In genomic region chr12:10331642-10332239, GRCh38 we compare ENCODE assay signal across 8 cellular contexts. TPM values are rescaled to one million over a fixed set of nuclear protein-coding genes. Genes with fewer than 3 reads are reported as not detected.
A peak's percentile ranks its signal among the peaks of the same experiment; 100 is the strongest.
DNase-seq lines count a peak whose midpoint lies in the region; ATAC-seq and TF ChIP-seq lines count a peak whose summit lies in the region.

No MANE protein-coding gene starts in this region.

- H3K4me3 ChIP-seq in heart left ventricle (no peak overlapping the region), sigmoid colon (no peak overlapping the region)

- H3K4me3 Mint-ChIP-seq in activated T-cell treated with anti-CD3 and anti-CD28 coated beads, Interleukin-2, amount 50 U/mL, for 24 hours, result no peak overlapping the region
- no peak overlapping the region for H3K4me3 Mint-ChIP-seq in activated CD8-positive, alpha-beta T cell treated with anti-CD3 and anti-CD28 coated beads for 36 hours
- no peak overlapping the region for H3K4me3 Mint-ChIP-seq in activated CD4-positive, alpha-beta T cell treated with anti-CD3 and anti-CD28 coated beads, Interleukin-2, amount 10 ng/mL, durations not matched to agents 24 days and 14 days

- H3K36me3 ChIP-seq in heart left ventricle (no peaks in the 10 kb centered on the region), sigmoid colon (no peaks in the 10 kb centered on the region)

- peak overlapping the region; percentile 48 for H3K27ac Mint-ChIP-seq in activated T-cell treated with anti-CD3 and anti-CD28 coated beads, Interleukin-2, amount 50 U/mL, for 24 hours
- H3K27ac Mint-ChIP-seq in activated CD8-positive, alpha-beta T cell treated with anti-CD3 and anti-CD28 coated beads for 36 hours, result no peak overlapping the region
- H3K27ac Mint-ChIP-seq in activated CD4-positive, alpha-beta T cell treated with anti-CD3 and anti-CD28 coated beads, Interleukin-2, amount 10 ng/mL, durations not matched to agents 24 days and 14 days, result no peak overlapping the region

- no peak for DNase-seq in activated T-cell treated with anti-CD3 and anti-CD28 coated beads, Interleukin-2, amount 50 U/mL, for 24 hours
- no peak for DNase-seq in activated T-cell treated with anti-CD3 and anti-CD28 coated beads, Interleukin-2, amount 50 U/mL, for 48 hours
- peak; percentile 19 for DNase-seq in NCI-H1694 treated with DMSO at 0.1 percent for 48 hours (lab: John Stamatoyannopoulos, UW)
- no peak for DNase-seq in activated CD8-positive, alpha-beta T cell treated with anti-CD3 and anti-CD28 coated beads for 36 hours
- no peak for DNase-seq in heart left ventricle
- DNase-seq in sigmoid colon, result no peak
- DNase-seq in activated CD4-positive, alpha-beta T cell treated with anti-CD3 and anti-CD28 coated beads, Interleukin-2, amount 10 ng/mL, durations not matched to agents 24 days and 14 days, result no peak
- no peak for DNase-seq in stimulated activated CD4-positive, alpha-beta T cell treated with anti-CD3 and anti-CD28 coated beads, Interleukin-2, amount 100 ng/mL, for 48 hours

- TF ChIP-seq POLR2A in heart left ventricle (IDR thresholded peaks at IDR 0.05) (no peak), sigmoid colon (IDR thresholded peaks at IDR 0.05) (no peak)

- peaks cover 0 to 7% (median 0%) of the 10 kb centered on the region in 12 donors for H3K9me3 ChIP-seq in heart left ventricle
- peaks cover 0 to 2% (median 0%) of the 10 kb centered on the region in 4 donors for H3K9me3 ChIP-seq in sigmoid colon

- POLR2A ChIA-PET in activated CD8-positive, alpha-beta T cell treated with anti-CD3 and anti-CD28 coated beads for 36 hours (lab: Charles Lee), result interaction anchor here (0.8 kb wide), 1 partner anchor 81 kb away, joined by 3 read pairs; no protein-coding TSS in a partner anchor

- peaks cover 15% of the 10 kb centered on the region for H3K36me3 Mint-ChIP-seq in activated T-cell treated with anti-CD3 and anti-CD28 coated beads, Interleukin-2, amount 50 U/mL, for 24 hours (ENCODE audit: low read depth)
- H3K36me3 Mint-ChIP-seq in activated CD8-positive, alpha-beta T cell treated with anti-CD3 and anti-CD28 coated beads for 36 hours (ENCODE audit: low read depth), result peaks cover 18% of the 10 kb centered on the region
- H3K36me3 Mint-ChIP-seq in activated CD4-positive, alpha-beta T cell treated with anti-CD3 and anti-CD28 coated beads, Interleukin-2, amount 10 ng/mL, durations not matched to agents 24 days and 14 days (ENCODE audit: low read depth), result no peaks in the 10 kb centered on the region

- peaks cover 20% of the 10 kb centered on the region for H3K9me3 Mint-ChIP-seq in activated T-cell treated with anti-CD3 and anti-CD28 coated beads, Interleukin-2, amount 50 U/mL, for 24 hours
- peaks cover 21% of the 10 kb centered on the region for H3K9me3 Mint-ChIP-seq in activated CD8-positive, alpha-beta T cell treated with anti-CD3 and anti-CD28 coated beads for 36 hours
- H3K9me3 Mint-ChIP-seq in activated CD4-positive, alpha-beta T cell treated with anti-CD3 and anti-CD28 coated beads, Interleukin-2, amount 10 ng/mL, durations not matched to agents 24 days and 14 days, result no peaks in the 10 kb centered on the region

- H3K4me1 Mint-ChIP-seq in activated T-cell treated with anti-CD3 and anti-CD28 coated beads, Interleukin-2, amount 50 U/mL, for 24 hours (ENCODE audit: low read depth), result peaks cover 10% of the 10 kb centered on the region
- peaks cover 18% of the 10 kb centered on the region for H3K4me1 Mint-ChIP-seq in activated CD8-positive, alpha-beta T cell treated with anti-CD3 and anti-CD28 coated beads for 36 hours (ENCODE audit: low read depth)
- no peaks in the 10 kb centered on the region for H3K4me1 Mint-ChIP-seq in activated CD4-positive, alpha-beta T cell treated with anti-CD3 and anti-CD28 coated beads, Interleukin-2, amount 10 ng/mL, durations not matched to agents 24 days and 14 days

- peaks cover 5% of the 10 kb centered on the region for H3K27me3 Mint-ChIP-seq in activated T-cell treated with anti-CD3 and anti-CD28 coated beads, Interleukin-2, amount 50 U/mL, for 24 hours
- no peaks in the 10 kb centered on the region for H3K27me3 Mint-ChIP-seq in activated CD8-positive, alpha-beta T cell treated with anti-CD3 and anti-CD28 coated beads for 36 hours
- peaks cover 11% of the 10 kb centered on the region for H3K27me3 Mint-ChIP-seq in activated CD4-positive, alpha-beta T cell treated with anti-CD3 and anti-CD28 coated beads, Interleukin-2, amount 10 ng/mL, durations not matched to agents 24 days and 14 days

- peak; percentile 79 for TF ChIP-seq CTCF in activated CD8-positive, alpha-beta T cell treated with anti-CD3 and anti-CD28 coated beads for 36 hours (IDR thresholded peaks at IDR 0.05)
- TF ChIP-seq CTCF in heart left ventricle (IDR thresholded peaks at IDR 0.05) (peak; percentile 43 to 80 (median 64)), sigmoid colon (IDR thresholded peaks at IDR 0.05) (peak; percentile 48 to 64 (median 56))

- no peak overlapping the region for H3K27ac ChIP-seq in heart left ventricle
- no peak overlapping the region for H3K27ac ChIP-seq in sigmoid colon

- H3K27me3 ChIP-seq in heart left ventricle (no peaks in the 10 kb centered on the region), sigmoid colon (no peaks in the 10 kb centered on the region)

- WGBS in heart left ventricle, 4 donors, result 48 to 51% (median 49%) methylated on average over 2 of the region's 2 CpGs
- 41 to 47% methylated on average over 2 of the region's 2 CpGs for WGBS in sigmoid colon, 2 donors

- H3K4me1 ChIP-seq in heart left ventricle, result no peaks in the 10 kb centered on the region
- no peaks in the 10 kb centered on the region for H3K4me1 ChIP-seq in sigmoid colon

- CTCF ChIA-PET in activated CD8-positive, alpha-beta T cell treated with anti-CD3 and anti-CD28 coated beads for 36 hours (lab: Charles Lee), result interaction anchor here (1.4 to 1.9 kb wide), 2 partner anchors 32 to 96 kb away, joined by 3 to 16 read pairs; no protein-coding TSS in a partner anchor

- peak; percentile 82 for ATAC-seq in activated CD8-positive, alpha-beta T cell treated with anti-CD3 and anti-CD28 coated beads for 36 hours
- peak in 3 of 4 donors; percentile 70 to 75 (median 71) for ATAC-seq in heart left ventricle

- intact Hi-C loops in activated CD8-positive, alpha-beta T cell treated with anti-CD3 and anti-CD28 coated beads for 36 hours (cut with micrococcal nuclease), result loop anchor here (2.0 to 5.0 kb wide), 2 partner anchors 36 to 231 kb away; no protein-coding TSS in a partner anchor
- intact Hi-C loops in heart left ventricle (cut with DNase I) (loop anchor here (1.0 to 5.0 kb wide), 4 partner anchors 171 to 231 kb away; no protein-coding TSS in a partner anchor), sigmoid colon (cut with DNase I) (loop anchor here (1.0 kb wide), 1 partner anchor 231 kb away; no protein-coding TSS in a partner anchor)
- intact Hi-C loops in activated CD4-positive, alpha-beta T cell treated with anti-CD3 and anti-CD28 coated beads, Interleukin-2, amount 10 ng/mL, durations not matched to agents 24 days and 14 days (cut with micrococcal nuclease), result loop anchor here (2.0 kb wide), 1 partner anchor 231 kb away; no protein-coding TSS in a partner anchor

- no peak for TF ChIP-seq EP300 in sigmoid colon (IDR thresholded peaks at IDR 0.05)

RNA-seq across cellular contexts. Expression of gene KLRD1, which starts 24.1 kb away (rescaled TPM):
- 10 to 100 TPM in 1 of 2 experiments, 1 to 10 TPM in 1; 6.9 to 10.8 TPM for total RNA-seq in activated CD8-positive, alpha-beta T cell treated with anti-CD3 and anti-CD28 coated beads for 36 hours
- 1 to 10 TPM in 3 of 9 donors, under 1 TPM in 6; 0.25 to 7.4 (median 0.93) TPM for total RNA-seq in heart left ventricle
- polyA plus RNA-seq in heart left ventricle, result 1 to 10 TPM in 1 of 2 donors, under 1 TPM in 1; 0.25 to 1.1 TPM
- total RNA-seq in sigmoid colon, result 1 to 10 TPM in 2 of 4 donors, under 1 TPM in 2; 0.54 to 3.6 (median 1.2) TPM
- polyA plus RNA-seq in sigmoid colon, result 1 to 10 TPM in 1 of 3 donors, under 1 TPM in 1, not detected in 1; 0.60 to 2.5 TPM
- total RNA-seq in activated CD4-positive, alpha-beta T cell treated with anti-CD3 and anti-CD28 coated beads, Interleukin-2, amount 10 ng/mL, durations not matched to agents 24 days and 14 days, result 1.2 and 1.7 TPM in 2 replicates

RNA-seq across cellular contexts. Expression of gene KLRK1, which starts 58.1 kb away (rescaled TPM):
- 100 to 1,000 TPM; 111 to 112 TPM for total RNA-seq in activated CD8-positive, alpha-beta T cell treated with anti-CD3 and anti-CD28 coated beads for 36 hours
- total RNA-seq in heart left ventricle, result 1 to 10 TPM in 2 of 9 donors, under 1 TPM in 5, not detected in 2; 0.45 to 6.6 (median 0.49) TPM
- under 1 TPM; 0.28 to 0.69 TPM for polyA plus RNA-seq in heart left ventricle
- 1 to 10 TPM in 2 of 4 donors, under 1 TPM in 1, not detected in 1; 0.33 to 1.8 (median 1.7) TPM for total RNA-seq in sigmoid colon
- 10 to 100 TPM in 1 of 3 donors, 1 to 10 TPM in 1, not detected in 1; 2.4 to 16.0 TPM for polyA plus RNA-seq in sigmoid colon
- total RNA-seq in activated CD4-positive, alpha-beta T cell treated with anti-CD3 and anti-CD28 coated beads, Interleukin-2, amount 10 ng/mL, durations not matched to agents 24 days and 14 days, result not detected in 2 replicates

Comparison
In these comparisons a context has a peak if more than half of its experiments do, and no peak if none do; other contexts are left out.
1. RNA of gene KLRK1, which starts 58.1 kb away (total RNA-seq): 111 to 112 TPM in activated CD8-positive, alpha-beta T cell treated with anti-CD3 and anti-CD28 coated beads for 36 hours; 0.33 to 1.8 TPM in sigmoid colon, 0.45 to 6.6 TPM in heart left ventricle and not detected in activated CD4-positive, alpha-beta T cell treated with anti-CD3 and anti-CD28 coated beads, Interleukin-2, amount 10 ng/mL, durations not matched to agents 24 days and 14 days; every median in the first group is over 10 times any median in the second.
2. Peak in every context shown above with its lines, with median percentiles within 50 percentile points of each other: CTCF ChIP-seq.